ENCODE assay signal across 29 cellular contexts in the genomic region with DNA sequence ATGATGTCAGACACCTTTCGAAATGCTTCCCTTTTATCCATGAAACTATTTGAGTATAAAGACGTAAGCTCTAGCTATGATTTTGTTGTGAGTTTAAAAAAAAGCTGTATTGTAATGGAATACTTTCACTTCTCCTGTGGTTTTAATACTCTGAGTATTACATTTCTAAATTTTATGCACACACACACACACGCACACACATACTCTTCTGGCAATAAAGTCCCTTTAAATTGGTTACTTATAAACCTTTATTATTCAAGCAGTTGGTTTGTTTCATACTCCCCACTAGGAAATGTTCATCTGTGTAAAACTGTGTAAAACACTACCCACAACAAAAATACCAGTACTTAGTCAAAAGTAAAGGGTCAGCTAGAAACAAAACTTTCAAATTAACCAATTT.
"Had no signal": no experiment of that assay in that cellular context is flagged by ENCODE, and none has a peak within 500 bp of the region (broad histone marks: within the 10 kb centered on the region; RNA-seq: fewer than 3 reads in every experiment).

No MANE protein-coding gene starts in this region.

- H3K27ac ChIP-seq: body of pancreas, esophagus muscularis mucosa, foreskin keratinocyte, gastrocnemius medialis, WERI-Rb-1 had no signal

- H3K27me3 Mint-ChIP-seq: activated B cell treated with CpG ODN at 0.5 μM for 24 hours; activated CD8-positive, alpha-beta T cell treated with anti-CD3 and anti-CD28 coated beads for 36 hours; activated naive CD4-positive, alpha-beta T cell treated with anti-CD3 and anti-CD28 coated beads, Interleukin-2, amount 10 ng/mL, durations not matched to agents 7 days and 5 days; activated naive CD8-positive, alpha-beta T cell treated with anti-CD3 and anti-CD28 coated beads, Interleukin-2, amount 10 ng/mL, durations not matched to agents 7 days and 5 days; activated T-helper 17 cell treated with anti-CD3 and anti-CD28 coated beads, Interleukin-2, amount 50 U/mL, for 72 hours; effector memory CD8-positive, alpha-beta T cell had no signal

- DNase-seq: activated B cell treated with CpG ODN at 0.5 μM for 24 hours; activated CD4-positive, alpha-beta T cell treated with anti-CD3 and anti-CD28 coated beads for 48 hours; activated CD4-positive, alpha-beta T cell treated with anti-CD3 and anti-CD28 coated beads, Interleukin-2, amount 50 U/mL, for 1 hour; activated CD4-positive, alpha-beta T cell treated with anti-CD3 and anti-CD28 coated beads, Interleukin-2, amount 50 U/mL, for 48 hours; activated CD8-positive, alpha-beta memory T cell treated with anti-CD3 and anti-CD28 coated beads for 24 hours; activated CD8-positive, alpha-beta T cell treated with anti-CD3 and anti-CD28 coated beads for 36 hours; activated effector memory CD4-positive, alpha-beta T cell treated with Interleukin-2 at 50 U/mL for 16 hours; activated gamma-delta T cell treated with Interleukin-2 at 50 U/mL for 16 hours; activated naive CD4-positive, alpha-beta T cell treated with anti-CD3 and anti-CD28 coated beads, Interleukin-2, amount 10 ng/mL, durations not matched to agents 7 days and 5 days; activated naive CD8-positive, alpha-beta T cell treated with anti-CD3 and anti-CD28 coated beads, Interleukin-2, amount 10 ng/mL, durations not matched to agents 7 days and 5 days; activated T-cell treated with anti-CD3 and anti-CD28 coated beads, Interleukin-2, amount 50 U/mL, for 4 hours; amygdala; aorta; body of pancreas; caudate nucleus; cortex of kidney; dermis blood vessel endothelial cell; effector CD4-positive, alpha-beta T cell; effector memory CD8-positive, alpha-beta T cell; erythroblast; foreskin keratinocyte; gastrocnemius medialis; head of caudate nucleus; T-helper 2 cell; WERI-Rb-1 had no signal

- H3K4me3 Mint-ChIP-seq: activated B cell treated with CpG ODN at 0.5 μM for 24 hours; activated CD8-positive, alpha-beta T cell treated with anti-CD3 and anti-CD28 coated beads for 36 hours; activated naive CD4-positive, alpha-beta T cell treated with anti-CD3 and anti-CD28 coated beads, Interleukin-2, amount 10 ng/mL, durations not matched to agents 7 days and 5 days; activated naive CD8-positive, alpha-beta T cell treated with anti-CD3 and anti-CD28 coated beads, Interleukin-2, amount 10 ng/mL, durations not matched to agents 7 days and 5 days; activated T-cell treated with anti-CD3 and anti-CD28 coated beads, Interleukin-2, amount 50 U/mL, for 4 hours; activated T-helper 17 cell treated with anti-CD3 and anti-CD28 coated beads, Interleukin-2, amount 50 U/mL, for 72 hours; effector memory CD8-positive, alpha-beta T cell had no signal

- H3K4me3 ChIP-seq: body of pancreas, esophagus muscularis mucosa, gastrocnemius medialis had no signal

- H3K9me3 ChIP-seq: body of pancreas, esophagus muscularis mucosa, gastrocnemius medialis had no signal

- ATAC-seq: activated CD4-positive, CD25-positive, alpha-beta regulatory T cell treated with anti-CD3 and anti-CD28 coated beads, Interleukin-2, amount 50 U/mL, for 24 hours; activated CD8-positive, alpha-beta T cell treated with anti-CD3 and anti-CD28 coated beads for 36 hours; activated naive CD4-positive, alpha-beta T cell treated with anti-CD3 and anti-CD28 coated beads, Interleukin-2, amount 50 U/mL, for 72 hours; activated T-cell treated with anti-CD3 and anti-CD28 coated beads, Interleukin-2, amount 50 U/mL, for 4 hours; activated T-helper 17 cell treated with anti-CD3 and anti-CD28 coated beads, Interleukin-2, amount 50 U/mL, for 72 hours; body of pancreas; effector memory CD8-positive, alpha-beta T cell; foreskin keratinocyte; gastrocnemius medialis had no signal

- H3K9me3 Mint-ChIP-seq: activated naive CD4-positive, alpha-beta T cell treated with anti-CD3 and anti-CD28 coated beads, Interleukin-2, amount 50 U/mL, for 72 hours; activated T-cell treated with anti-CD3 and anti-CD28 coated beads, Interleukin-2, amount 50 U/mL, for 4 hours; activated T-helper 17 cell treated with anti-CD3 and anti-CD28 coated beads, Interleukin-2, amount 50 U/mL, for 72 hours had no signal

- H3K4me1 Mint-ChIP-seq: activated B cell treated with CpG ODN at 0.5 μM for 24 hours; activated naive CD4-positive, alpha-beta T cell treated with anti-CD3 and anti-CD28 coated beads, Interleukin-2, amount 10 ng/mL, durations not matched to agents 7 days and 5 days; activated naive CD8-positive, alpha-beta T cell treated with anti-CD3 and anti-CD28 coated beads, Interleukin-2, amount 10 ng/mL, durations not matched to agents 7 days and 5 days; activated T-helper 17 cell treated with anti-CD3 and anti-CD28 coated beads, Interleukin-2, amount 50 U/mL, for 72 hours had no signal

- H3K4me1 ChIP-seq: body of pancreas, esophagus muscularis mucosa, foreskin keratinocyte, gastrocnemius medialis had no signal

- H3K27ac Mint-ChIP-seq: activated B cell treated with CpG ODN at 0.5 μM for 24 hours; activated CD8-positive, alpha-beta T cell treated with anti-CD3 and anti-CD28 coated beads for 36 hours; activated naive CD4-positive, alpha-beta T cell treated with anti-CD3 and anti-CD28 coated beads, Interleukin-2, amount 10 ng/mL, durations not matched to agents 7 days and 5 days; activated naive CD4-positive, alpha-beta T cell treated with anti-CD3 and anti-CD28 coated beads, Interleukin-2, amount 50 U/mL, for 72 hours; activated naive CD8-positive, alpha-beta T cell treated with anti-CD3 and anti-CD28 coated beads, Interleukin-2, amount 10 ng/mL, durations not matched to agents 7 days and 5 days; activated T-helper 17 cell treated with anti-CD3 and anti-CD28 coated beads, Interleukin-2, amount 50 U/mL, for 72 hours; effector memory CD8-positive, alpha-beta T cell had no signal

- H3K27me3 ChIP-seq: body of pancreas, esophagus muscularis mucosa, foreskin keratinocyte, gastrocnemius medialis had no signal
